Comparison of ENCODE assay signal across 13 cellular contexts in the genomic region with DNA sequence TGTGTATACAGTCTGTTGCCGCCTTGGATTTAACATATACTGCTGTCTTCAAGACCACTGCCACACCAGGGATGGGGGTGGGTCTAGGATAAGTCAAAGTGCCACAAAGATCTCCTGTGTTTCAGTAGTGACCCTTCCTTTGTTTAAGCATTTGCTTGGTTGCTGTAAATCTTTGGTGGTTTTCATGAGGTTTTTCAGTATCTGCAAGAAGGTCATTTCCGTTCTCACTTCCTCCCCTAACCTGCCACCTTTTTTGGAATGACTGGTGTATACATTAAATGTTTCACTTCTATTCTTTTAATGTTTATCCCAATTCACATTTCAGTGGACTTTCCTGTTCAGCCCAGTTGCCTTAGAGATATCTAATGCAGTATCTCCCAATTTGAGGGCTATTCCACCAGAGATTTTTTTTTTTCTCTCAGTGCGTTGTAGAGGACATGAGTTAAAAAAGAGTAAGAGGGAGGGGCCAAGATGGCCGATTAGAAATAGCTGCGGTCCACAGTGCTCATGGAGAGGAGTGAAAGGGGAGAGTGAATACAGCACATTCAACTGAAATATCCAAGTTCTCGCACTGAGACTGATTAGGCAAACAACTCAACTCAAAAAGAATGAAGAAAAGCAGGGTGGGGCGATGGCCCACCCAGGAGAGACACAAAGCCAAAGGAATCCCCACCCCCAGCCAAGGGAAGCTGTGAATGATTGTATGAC. TPM values are rescaled to one million over a fixed set of nuclear protein-coding genes. Genes with fewer than 3 reads are reported as not detected.
DNase-seq lines count a peak whose midpoint lies in the region; ATAC-seq, FAIRE-seq and TF ChIP-seq lines count a peak whose summit lies in the region.
"Had no signal": no experiment of that assay in that cellular context is flagged by ENCODE, and none has a peak within 500 bp of the region (broad histone marks: within the 10 kb centered on the region; RNA-seq: fewer than 3 reads in every experiment).

No MANE protein-coding gene starts in this region.

- FAIRE-seq in RCC 7860 (lab: Jason Lieb, UNC), result no peak
- FAIRE-seq: K562 had no signal

- DNase-seq in activated CD4-positive, alpha-beta memory T cell treated with anti-CD3 and anti-CD28 coated beads, Interleukin-2, amount 10 ng/mL, durations not matched to agents 7 days and 5 days, result no peak
- DNase-seq in activated CD4-positive, alpha-beta memory T cell treated with anti-CD3 and anti-CD28 coated beads for 36 hours, result no peak
- no peak for DNase-seq in progenitor cell of endocrine pancreas (ENCODE audit: low spot score, unreplicated experiment)
- DNase-seq in NOMO-1 treated with DMSO at 0.1 percent for 48 hours (lab: John Stamatoyannopoulos, UW; ENCODE audit: unreplicated experiment), result no peak
- DNase-seq in RCC 7860 (ENCODE audit: low spot score), result no peak
- no peak for DNase-seq in NCI-H446 (lab: John Stamatoyannopoulos, UW)
- DNase-seq: esophagus squamous epithelium, left cardiac atrium, NCI-H526 treated with DMSO at 0.1 percent for 48 hours, T1000 had no signal

- TF ChIP-seq CTCF in progenitor cell of endocrine pancreas (IDR thresholded peaks at IDR 0.05; ENCODE audit: unreplicated experiment), result no peak

- intact Hi-C loops in activated CD4-positive, alpha-beta memory T cell treated with anti-CD3 and anti-CD28 coated beads for 36 hours (cut with micrococcal nuclease), result loop anchor here (5.0 kb wide), 1 partner anchor 43 kb away; the partner anchor contains the start of gene USP47

- CTCF ChIA-PET in activated CD4-positive, alpha-beta memory T cell treated with anti-CD3 and anti-CD28 coated beads, Interleukin-2, amount 10 ng/mL, durations not matched to agents 7 days and 5 days (lab: Charles Lee), result interaction anchor here (1.0 kb wide), 1 partner anchor 36 kb away, joined by 3 read pairs; no protein-coding TSS in a partner anchor
- CTCF ChIA-PET in activated CD4-positive, alpha-beta memory T cell treated with anti-CD3 and anti-CD28 coated beads for 36 hours (lab: Charles Lee), result interaction anchor here (0.7 kb wide), 1 partner anchor 86 kb away, joined by 3 read pairs; no protein-coding TSS in a partner anchor

- H3K27ac Mint-ChIP-seq in activated CD4-positive, alpha-beta memory T cell treated with anti-CD3 and anti-CD28 coated beads, Interleukin-2, amount 10 ng/mL, durations not matched to agents 7 days and 5 days, result peak overlapping the region; percentile 63
- no peak overlapping the region for H3K27ac Mint-ChIP-seq in activated CD4-positive, alpha-beta memory T cell treated with anti-CD3 and anti-CD28 coated beads for 36 hours
- peak overlapping the region; percentile 16 for H3K27ac Mint-ChIP-seq in progenitor cell of endocrine pancreas

- peaks cover 41% of the 10 kb centered on the region for H3K4me1 Mint-ChIP-seq in activated CD4-positive, alpha-beta memory T cell treated with anti-CD3 and anti-CD28 coated beads, Interleukin-2, amount 10 ng/mL, durations not matched to agents 7 days and 5 days
- H3K4me1 Mint-ChIP-seq in activated CD4-positive, alpha-beta memory T cell treated with anti-CD3 and anti-CD28 coated beads for 36 hours (ENCODE audit: low read depth), result peaks cover 56% of the 10 kb centered on the region
- H3K4me1 Mint-ChIP-seq in progenitor cell of endocrine pancreas (ENCODE audit: low read depth), result peaks cover 13% of the 10 kb centered on the region

- peak overlapping the region; percentile 2 for H3K4me3 Mint-ChIP-seq in activated CD4-positive, alpha-beta memory T cell treated with anti-CD3 and anti-CD28 coated beads, Interleukin-2, amount 10 ng/mL, durations not matched to agents 7 days and 5 days
- H3K4me3 Mint-ChIP-seq in activated CD4-positive, alpha-beta memory T cell treated with anti-CD3 and anti-CD28 coated beads for 36 hours, result no peak overlapping the region
- H3K4me3 Mint-ChIP-seq in progenitor cell of endocrine pancreas (ENCODE audit: low read depth), result no peak overlapping the region

- POLR2A ChIA-PET in activated CD4-positive, alpha-beta memory T cell treated with anti-CD3 and anti-CD28 coated beads, Interleukin-2, amount 10 ng/mL, durations not matched to agents 7 days and 5 days (lab: Charles Lee), result interaction anchor here (1.7 kb wide), 1 partner anchor 41 kb away, joined by 4 read pairs; no protein-coding TSS in a partner anchor
- POLR2A ChIA-PET in activated CD4-positive, alpha-beta memory T cell treated with anti-CD3 and anti-CD28 coated beads for 36 hours (lab: Charles Lee), result no interaction called here

- no peaks in the 10 kb centered on the region for H3K27me3 Mint-ChIP-seq in activated CD4-positive, alpha-beta memory T cell treated with anti-CD3 and anti-CD28 coated beads, Interleukin-2, amount 10 ng/mL, durations not matched to agents 7 days and 5 days
- H3K27me3 Mint-ChIP-seq in activated CD4-positive, alpha-beta memory T cell treated with anti-CD3 and anti-CD28 coated beads for 36 hours, result no peaks in the 10 kb centered on the region
- no peaks in the 10 kb centered on the region for H3K27me3 Mint-ChIP-seq in progenitor cell of endocrine pancreas

- no peaks in the 10 kb centered on the region for H3K9me3 Mint-ChIP-seq in activated CD4-positive, alpha-beta memory T cell treated with anti-CD3 and anti-CD28 coated beads, Interleukin-2, amount 10 ng/mL, durations not matched to agents 7 days and 5 days
- no peaks in the 10 kb centered on the region for H3K9me3 Mint-ChIP-seq in activated CD4-positive, alpha-beta memory T cell treated with anti-CD3 and anti-CD28 coated beads for 36 hours
- peaks cover 13% of the 10 kb centered on the region for H3K9me3 Mint-ChIP-seq in progenitor cell of endocrine pancreas (ENCODE audit: low read depth)

- peak; percentile 91 for ATAC-seq in GM21723 (IDR thresholded peaks at IDR 0.05; ENCODE audit: unreplicated experiment)
- peak; percentile 69 for ATAC-seq in HG03439 (IDR thresholded peaks at IDR 0.05; ENCODE audit: unreplicated experiment)
- ATAC-seq: K562, left cardiac atrium had no signal

- H3K36me3 Mint-ChIP-seq in activated CD4-positive, alpha-beta memory T cell treated with anti-CD3 and anti-CD28 coated beads, Interleukin-2, amount 10 ng/mL, durations not matched to agents 7 days and 5 days (ENCODE audit: low read depth), result peaks cover 59% of the 10 kb centered on the region
- peaks cover 52% of the 10 kb centered on the region for H3K36me3 Mint-ChIP-seq in activated CD4-positive, alpha-beta memory T cell treated with anti-CD3 and anti-CD28 coated beads for 36 hours
- peaks cover 43% of the 10 kb centered on the region for H3K36me3 Mint-ChIP-seq in progenitor cell of endocrine pancreas (ENCODE audit: insufficient read depth)

RNA-seq across cellular contexts. Expression of gene USP47, which starts 43.2 kb away (rescaled TPM):
- 10 to 100 TPM; 38.9 to 41.7 TPM for total RNA-seq in activated CD4-positive, alpha-beta memory T cell treated with anti-CD3 and anti-CD28 coated beads, Interleukin-2, amount 10 ng/mL, durations not matched to agents 7 days and 5 days
- total RNA-seq in activated CD4-positive, alpha-beta memory T cell treated with anti-CD3 and anti-CD28 coated beads for 36 hours, result 10 to 100 TPM; 58.5 to 64.0 TPM
- 81.5 and 85.8 TPM in 2 replicates for total RNA-seq in progenitor cell of endocrine pancreas
